1 cellular context compared by ENCODE assay signal in the genomic region with DNA sequence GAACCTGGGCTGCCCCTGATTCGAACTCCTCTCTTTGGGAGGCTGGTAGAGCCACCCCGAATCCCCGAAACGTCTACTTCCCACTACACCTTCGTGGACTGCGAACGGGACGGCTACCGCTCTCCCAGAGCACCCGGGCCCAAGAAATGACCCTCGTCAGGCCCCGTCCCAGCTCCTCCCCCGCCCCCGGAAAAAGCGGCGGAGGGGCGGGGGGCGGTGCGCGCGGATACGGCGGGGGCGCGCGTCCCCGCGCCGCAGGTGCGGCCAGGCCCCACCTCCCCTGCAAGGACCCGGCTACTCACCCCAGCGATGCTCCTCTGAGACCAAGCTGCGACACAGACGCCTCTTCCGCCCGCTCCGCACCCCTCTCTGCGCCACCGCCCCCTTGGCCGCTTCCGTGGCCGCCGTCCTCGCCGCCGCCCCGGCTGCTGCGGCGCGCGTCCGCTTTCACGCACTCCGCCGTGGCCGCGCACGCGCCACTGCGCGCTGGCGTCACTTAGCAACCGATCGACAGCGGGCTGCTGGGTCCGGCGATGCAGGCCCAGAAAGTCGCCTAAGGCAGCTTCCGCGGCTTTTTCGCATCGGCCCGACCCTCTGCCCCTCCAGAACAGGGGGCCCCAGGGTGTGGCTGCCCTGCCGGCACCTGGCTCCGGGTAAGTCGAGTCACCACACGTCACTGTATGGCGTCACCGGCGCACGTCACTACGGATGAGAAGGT.
TF ChIP-seq lines count a peak whose summit lies in the region.

A gene (minus strand): TSS at position 432 of the 718 bp plus-strand sequence.

TF ChIP-seq in H1, 55 proteins besides CTCF, POLR2A, EP300 and RAD21:
- TF ChIP-seq SIRT6 (IDR thresholded peaks at IDR 0.05; ENCODE audit: low read length): no peak
- no peak for TF ChIP-seq HDAC6 (IDR thresholded peaks at IDR 0.05; ENCODE audit: low read depth, low read length)
- no peak for TF ChIP-seq ZNF274 (IDR thresholded peaks at IDR 0.05; ENCODE audit: borderline replicate concordance, extremely low read depth, low read length)
- TF ChIP-seq RFX5 (IDR thresholded peaks at IDR 0.05; ENCODE audit: borderline replicate concordance, low read depth, low read length): no peak
- TF ChIP-seq CHD1 (IDR thresholded peaks at IDR 0.05; ENCODE audit: low read depth, low read length): no peak
- no peak for TF ChIP-seq SIX5 (IDR thresholded peaks at IDR 0.05; ENCODE audit: low read depth, low read length)
- TF ChIP-seq PHF8 (conservative IDR thresholded peaks at IDR 0.05; ENCODE audit: low read depth, low read length): peak; percentile 88
- TF ChIP-seq HDAC2 (IDR thresholded peaks at IDR 0.05; ENCODE audit: borderline replicate concordance in 1 of 2, low read depth in 2 of 2, low read length in 2 of 2): no peak
- no peak for TF ChIP-seq NANOG (IDR thresholded peaks at IDR 0.05; ENCODE audit: insufficient read depth, low read depth, low read length, poor library complexity, severe bottlenecking)
- TF ChIP-seq GTF2F1 (IDR thresholded peaks at IDR 0.05; ENCODE audit: borderline replicate concordance, low read depth, low read length): no peak
- no peak for TF ChIP-seq TEAD4 (IDR thresholded peaks at IDR 0.05; ENCODE audit: low read depth, low read length)
- TF ChIP-seq SAP30 (IDR thresholded peaks at IDR 0.05; ENCODE audit: insufficient read depth, insufficient replicate concordance, low read length): no peak
- TF ChIP-seq CBX8 (IDR thresholded peaks at IDR 0.05; ENCODE audit: borderline replicate concordance, low read depth, low read length): no peak
- TF ChIP-seq, protein P1, sequence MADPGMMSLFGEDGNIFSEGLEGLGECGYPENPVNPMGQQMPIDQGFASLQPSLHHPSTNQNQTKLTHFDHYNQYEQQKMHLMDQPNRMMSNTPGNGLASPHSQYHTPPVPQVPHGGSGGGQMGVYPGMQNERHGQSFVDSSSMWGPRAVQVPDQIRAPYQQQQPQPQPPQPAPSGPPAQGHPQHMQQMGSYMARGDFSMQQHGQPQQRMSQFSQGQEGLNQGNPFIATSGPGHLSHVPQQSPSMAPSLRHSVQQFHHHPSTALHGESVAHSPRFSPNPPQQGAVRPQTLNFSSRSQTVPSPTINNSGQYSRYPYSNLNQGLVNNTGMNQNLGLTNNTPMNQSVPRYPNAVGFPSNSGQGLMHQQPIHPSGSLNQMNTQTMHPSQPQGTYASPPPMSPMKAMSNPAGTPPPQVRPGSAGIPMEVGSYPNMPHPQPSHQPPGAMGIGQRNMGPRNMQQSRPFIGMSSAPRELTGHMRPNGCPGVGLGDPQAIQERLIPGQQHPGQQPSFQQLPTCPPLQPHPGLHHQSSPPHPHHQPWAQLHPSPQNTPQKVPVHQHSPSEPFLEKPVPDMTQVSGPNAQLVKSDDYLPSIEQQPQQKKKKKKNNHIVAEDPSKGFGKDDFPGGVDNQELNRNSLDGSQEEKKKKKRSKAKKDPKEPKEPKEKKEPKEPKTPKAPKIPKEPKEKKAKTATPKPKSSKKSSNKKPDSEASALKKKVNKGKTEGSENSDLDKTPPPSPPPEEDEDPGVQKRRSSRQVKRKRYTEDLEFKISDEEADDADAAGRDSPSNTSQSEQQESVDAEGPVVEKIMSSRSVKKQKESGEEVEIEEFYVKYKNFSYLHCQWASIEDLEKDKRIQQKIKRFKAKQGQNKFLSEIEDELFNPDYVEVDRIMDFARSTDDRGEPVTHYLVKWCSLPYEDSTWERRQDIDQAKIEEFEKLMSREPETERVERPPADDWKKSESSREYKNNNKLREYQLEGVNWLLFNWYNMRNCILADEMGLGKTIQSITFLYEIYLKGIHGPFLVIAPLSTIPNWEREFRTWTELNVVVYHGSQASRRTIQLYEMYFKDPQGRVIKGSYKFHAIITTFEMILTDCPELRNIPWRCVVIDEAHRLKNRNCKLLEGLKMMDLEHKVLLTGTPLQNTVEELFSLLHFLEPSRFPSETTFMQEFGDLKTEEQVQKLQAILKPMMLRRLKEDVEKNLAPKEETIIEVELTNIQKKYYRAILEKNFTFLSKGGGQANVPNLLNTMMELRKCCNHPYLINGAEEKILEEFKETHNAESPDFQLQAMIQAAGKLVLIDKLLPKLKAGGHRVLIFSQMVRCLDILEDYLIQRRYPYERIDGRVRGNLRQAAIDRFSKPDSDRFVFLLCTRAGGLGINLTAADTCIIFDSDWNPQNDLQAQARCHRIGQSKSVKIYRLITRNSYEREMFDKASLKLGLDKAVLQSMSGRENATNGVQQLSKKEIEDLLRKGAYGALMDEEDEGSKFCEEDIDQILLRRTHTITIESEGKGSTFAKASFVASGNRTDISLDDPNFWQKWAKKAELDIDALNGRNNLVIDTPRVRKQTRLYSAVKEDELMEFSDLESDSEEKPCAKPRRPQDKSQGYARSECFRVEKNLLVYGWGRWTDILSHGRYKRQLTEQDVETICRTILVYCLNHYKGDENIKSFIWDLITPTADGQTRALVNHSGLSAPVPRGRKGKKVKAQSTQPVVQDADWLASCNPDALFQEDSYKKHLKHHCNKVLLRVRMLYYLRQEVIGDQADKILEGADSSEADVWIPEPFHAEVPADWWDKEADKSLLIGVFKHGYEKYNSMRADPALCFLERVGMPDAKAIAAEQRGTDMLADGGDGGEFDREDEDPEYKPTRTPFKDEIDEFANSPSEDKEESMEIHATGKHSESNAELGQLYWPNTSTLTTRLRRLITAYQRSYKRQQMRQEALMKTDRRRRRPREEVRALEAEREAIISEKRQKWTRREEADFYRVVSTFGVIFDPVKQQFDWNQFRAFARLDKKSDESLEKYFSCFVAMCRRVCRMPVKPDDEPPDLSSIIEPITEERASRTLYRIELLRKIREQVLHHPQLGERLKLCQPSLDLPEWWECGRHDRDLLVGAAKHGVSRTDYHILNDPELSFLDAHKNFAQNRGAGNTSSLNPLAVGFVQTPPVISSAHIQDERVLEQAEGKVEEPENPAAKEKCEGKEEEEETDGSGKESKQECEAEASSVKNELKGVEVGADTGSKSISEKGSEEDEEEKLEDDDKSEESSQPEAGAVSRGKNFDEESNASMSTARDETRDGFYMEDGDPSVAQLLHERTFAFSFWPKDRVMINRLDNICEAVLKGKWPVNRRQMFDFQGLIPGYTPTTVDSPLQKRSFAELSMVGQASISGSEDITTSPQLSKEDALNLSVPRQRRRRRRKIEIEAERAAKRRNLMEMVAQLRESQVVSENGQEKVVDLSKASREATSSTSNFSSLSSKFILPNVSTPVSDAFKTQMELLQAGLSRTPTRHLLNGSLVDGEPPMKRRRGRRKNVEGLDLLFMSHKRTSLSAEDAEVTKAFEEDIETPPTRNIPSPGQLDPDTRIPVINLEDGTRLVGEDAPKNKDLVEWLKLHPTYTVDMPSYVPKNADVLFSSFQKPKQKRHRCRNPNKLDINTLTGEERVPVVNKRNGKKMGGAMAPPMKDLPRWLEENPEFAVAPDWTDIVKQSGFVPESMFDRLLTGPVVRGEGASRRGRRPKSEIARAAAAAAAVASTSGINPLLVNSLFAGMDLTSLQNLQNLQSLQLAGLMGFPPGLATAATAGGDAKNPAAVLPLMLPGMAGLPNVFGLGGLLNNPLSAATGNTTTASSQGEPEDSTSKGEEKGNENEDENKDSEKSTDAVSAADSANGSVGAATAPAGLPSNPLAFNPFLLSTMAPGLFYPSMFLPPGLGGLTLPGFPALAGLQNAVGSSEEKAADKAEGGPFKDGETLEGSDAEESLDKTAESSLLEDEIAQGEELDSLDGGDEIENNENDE (IDR thresholded peaks at IDR 0.05; ENCODE audit: insufficient replicate concordance, low read length): no peak
- TF ChIP-seq YY1 (IDR thresholded peaks at IDR 0.05; ENCODE audit: low read depth, low read length): no peak
- no peak; the same call in 1 of the 2 replicates for TF ChIP-seq TBP (IDR thresholded peaks at IDR 0.05; ENCODE audit: low read depth, low read length)
- peak; percentile 27; the same call in 1 of the 2 replicates for TF ChIP-seq NRF1 (IDR thresholded peaks at IDR 0.05; ENCODE audit: low read depth, low read length)
- no peak for TF ChIP-seq SP2 (IDR thresholded peaks at IDR 0.05; ENCODE audit: low read length)
- no peak for TF ChIP-seq FOSL1 (IDR thresholded peaks at IDR 0.05; ENCODE audit: insufficient read depth, low read depth, low read length)
- TF ChIP-seq BACH1 (IDR thresholded peaks at IDR 0.05; ENCODE audit: low read length): no peak
- TF ChIP-seq CTBP2 (IDR thresholded peaks at IDR 0.05; ENCODE audit: borderline replicate concordance, insufficient read depth, insufficient read length, low read length): no peak
- TF ChIP-seq, protein P2, sequence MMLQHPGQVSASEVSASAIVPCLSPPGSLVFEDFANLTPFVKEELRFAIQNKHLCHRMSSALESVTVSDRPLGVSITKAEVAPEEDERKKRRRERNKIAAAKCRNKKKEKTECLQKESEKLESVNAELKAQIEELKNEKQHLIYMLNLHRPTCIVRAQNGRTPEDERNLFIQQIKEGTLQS (IDR thresholded peaks at IDR 0.05; ENCODE audit: insufficient read depth, low read depth, low read length): no peak
- TF ChIP-seq SIN3A (conservative IDR thresholded peaks at IDR 0.05 in 1 of 2, IDR thresholded peaks at IDR 0.05 in 1 of 2; ENCODE audit: low read depth in 1 of 2, low read length in 2 of 2): peak in 1 of 2 experiments; percentile 86; a peak in 1 of 4 replicates
- TF ChIP-seq JUN (IDR thresholded peaks at IDR 0.05; ENCODE audit: low read depth, low read length): no peak
- no peak for TF ChIP-seq KDM1A (IDR thresholded peaks at IDR 0.05; ENCODE audit: borderline replicate concordance, low read length)
- no peak for TF ChIP-seq BCL11A (IDR thresholded peaks at IDR 0.05; ENCODE audit: low read depth in 2 of 2, low read length in 2 of 2)
- peak; percentile 15; the same call in 1 of the 2 replicates for TF ChIP-seq POLR2AphosphoS5 (IDR thresholded peaks at IDR 0.05; ENCODE audit: low read depth, low read length)
- peak; percentile 97 for TF ChIP-seq ASH2L (IDR thresholded peaks at IDR 0.05; ENCODE audit: low read length)
- TF ChIP-seq TAF1 (IDR thresholded peaks at IDR 0.05; ENCODE audit: low read depth, low read length): peak; percentile 68; the same call in 1 of the 2 replicates
- TF ChIP-seq, protein P3, sequence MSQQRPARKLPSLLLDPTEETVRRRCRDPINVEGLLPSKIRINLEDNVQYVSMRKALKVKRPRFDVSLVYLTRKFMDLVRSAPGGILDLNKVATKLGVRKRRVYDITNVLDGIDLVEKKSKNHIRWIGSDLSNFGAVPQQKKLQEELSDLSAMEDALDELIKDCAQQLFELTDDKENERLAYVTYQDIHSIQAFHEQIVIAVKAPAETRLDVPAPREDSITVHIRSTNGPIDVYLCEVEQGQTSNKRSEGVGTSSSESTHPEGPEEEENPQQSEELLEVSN (IDR thresholded peaks at IDR 0.05): no peak
- no peak for TF ChIP-seq RNF2 (IDR thresholded peaks at IDR 0.05; ENCODE audit: borderline replicate concordance, low read depth, low read length, missing control alignments, poor library complexity, severe bottlenecking)
- no peak for TF ChIP-seq EZH2 (IDR thresholded peaks at IDR 0.05; ENCODE audit: low read depth, low read length, severe bottlenecking)
- TF ChIP-seq CHD2 (IDR thresholded peaks at IDR 0.05; ENCODE audit: low read length): no peak
- TF ChIP-seq, protein P4, sequence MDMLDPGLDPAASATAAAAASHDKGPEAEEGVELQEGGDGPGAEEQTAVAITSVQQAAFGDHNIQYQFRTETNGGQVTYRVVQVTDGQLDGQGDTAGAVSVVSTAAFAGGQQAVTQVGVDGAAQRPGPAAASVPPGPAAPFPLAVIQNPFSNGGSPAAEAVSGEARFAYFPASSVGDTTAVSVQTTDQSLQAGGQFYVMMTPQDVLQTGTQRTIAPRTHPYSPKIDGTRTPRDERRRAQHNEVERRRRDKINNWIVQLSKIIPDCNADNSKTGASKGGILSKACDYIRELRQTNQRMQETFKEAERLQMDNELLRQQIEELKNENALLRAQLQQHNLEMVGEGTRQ (IDR thresholded peaks at IDR 0.05; ENCODE audit: low read length): no peak
- TF ChIP-seq CEBPB (IDR thresholded peaks at IDR 0.05; ENCODE audit: low read depth, low read length): no peak
- TF ChIP-seq KDM5A (IDR thresholded peaks at IDR 0.05; ENCODE audit: low read length): peak; percentile 43; the same call in 1 of the 2 replicates
- peak; percentile 34; the same call in 1 of the 2 replicates for TF ChIP-seq MAFK (IDR thresholded peaks at IDR 0.05; ENCODE audit: low read depth, low read length)
- TF ChIP-seq CBX5 (IDR thresholded peaks at IDR 0.05; ENCODE audit: low read depth, low read length): no peak
- TF ChIP-seq, protein P5, sequence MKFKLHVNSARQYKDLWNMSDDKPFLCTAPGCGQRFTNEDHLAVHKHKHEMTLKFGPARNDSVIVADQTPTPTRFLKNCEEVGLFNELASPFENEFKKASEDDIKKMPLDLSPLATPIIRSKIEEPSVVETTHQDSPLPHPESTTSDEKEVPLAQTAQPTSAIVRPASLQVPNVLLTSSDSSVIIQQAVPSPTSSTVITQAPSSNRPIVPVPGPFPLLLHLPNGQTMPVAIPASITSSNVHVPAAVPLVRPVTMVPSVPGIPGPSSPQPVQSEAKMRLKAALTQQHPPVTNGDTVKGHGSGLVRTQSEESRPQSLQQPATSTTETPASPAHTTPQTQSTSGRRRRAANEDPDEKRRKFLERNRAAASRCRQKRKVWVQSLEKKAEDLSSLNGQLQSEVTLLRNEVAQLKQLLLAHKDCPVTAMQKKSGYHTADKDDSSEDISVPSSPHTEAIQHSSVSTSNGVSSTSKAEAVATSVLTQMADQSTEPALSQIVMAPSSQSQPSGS (IDR thresholded peaks at IDR 0.05; ENCODE audit: low read length): no peak
- TF ChIP-seq RBBP5 (IDR thresholded peaks at IDR 0.05; ENCODE audit: borderline replicate concordance, low read depth, low read length): peak; percentile 94; the same call in 1 of the 2 replicates
- TF ChIP-seq KDM4A (IDR thresholded peaks at IDR 0.05; ENCODE audit: low read depth, low read length, severe bottlenecking): peak; percentile 65
- no peak for TF ChIP-seq SUZ12 (IDR thresholded peaks at IDR 0.05; ENCODE audit: low read length)
- TF ChIP-seq GABPA (IDR thresholded peaks at IDR 0.05; ENCODE audit: borderline replicate concordance, insufficient read depth, low read length): no peak
- TF ChIP-seq, protein P6, sequence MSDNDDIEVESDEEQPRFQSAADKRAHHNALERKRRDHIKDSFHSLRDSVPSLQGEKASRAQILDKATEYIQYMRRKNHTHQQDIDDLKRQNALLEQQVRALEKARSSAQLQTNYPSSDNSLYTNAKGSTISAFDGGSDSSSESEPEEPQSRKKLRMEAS (IDR thresholded peaks at IDR 0.05): no peak
- no peak for TF ChIP-seq RXRA (IDR thresholded peaks at IDR 0.05; ENCODE audit: insufficient read depth, low read depth, low read length)
- no peak for TF ChIP-seq BRCA1 (IDR thresholded peaks at IDR 0.05; ENCODE audit: low read depth, low read length)
- no peak for TF ChIP-seq JUND (IDR thresholded peaks at IDR 0.05; ENCODE audit: low read length)
- TF ChIP-seq EGR1 (IDR thresholded peaks at IDR 0.05; ENCODE audit: borderline replicate concordance, low read depth, low read length): peak; percentile 72; the same call in 1 of the 2 replicates
- no peak for TF ChIP-seq SP4 (IDR thresholded peaks at IDR 0.05; ENCODE audit: low read length)
- no peak for TF ChIP-seq TAF7 (optimal IDR thresholded peaks at IDR 0.05; ENCODE audit: borderline replicate concordance, low read depth, low read length)
- TF ChIP-seq CREB1 (IDR thresholded peaks at IDR 0.05): peak; percentile 99
- no peak for TF ChIP-seq SP1 (IDR thresholded peaks at IDR 0.05; ENCODE audit: low read depth, low read length)
- no peak for TF ChIP-seq SRF (IDR thresholded peaks at IDR 0.05; ENCODE audit: low read depth, low read length)
- TF ChIP-seq POU5F1 (IDR thresholded peaks at IDR 0.05; ENCODE audit: low read depth, low read length): no peak
- TF ChIP-seq TCF12 (IDR thresholded peaks at IDR 0.05; ENCODE audit: low read depth, low read length): 0 out of 2 replicates have a peak, but pooled peaks have one; percentile 9
